Comparison of ENCODE assay signal across 30 cellular contexts in the genomic region with DNA sequence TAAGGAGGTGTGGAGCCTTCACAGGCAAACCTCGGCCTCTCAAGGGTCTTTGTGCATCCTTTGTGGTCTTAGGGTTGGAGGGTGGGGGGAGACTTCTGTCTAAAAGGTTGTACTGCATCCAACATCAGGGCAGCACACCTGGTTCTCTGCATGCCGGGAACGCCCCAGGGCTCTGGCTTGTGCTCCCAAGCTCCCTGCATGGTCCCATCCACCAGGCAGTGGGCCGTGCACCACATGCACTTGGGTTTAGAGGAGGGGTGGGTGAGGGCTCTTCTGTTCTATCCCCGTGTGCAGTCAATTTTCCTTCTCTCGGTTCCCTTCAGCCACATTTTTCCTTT.
"Had no signal": no experiment of that assay in that cellular context is flagged by ENCODE, and none has a peak within 500 bp of the region (broad histone marks: within the 10 kb centered on the region; RNA-seq: fewer than 3 reads in every experiment).

No MANE protein-coding gene starts in this region.

- H3K4me1 ChIP-seq: breast epithelium, colonic mucosa, esophagus squamous epithelium, gastroesophageal sphincter had no signal

- H3K4me1 Mint-ChIP-seq: activated CD4-positive, alpha-beta T cell treated with anti-CD3 and anti-CD28 coated beads for 36 hours; activated CD4-positive, alpha-beta T cell treated with anti-CD3 and anti-CD28 coated beads, Interleukin-2, amount 10 ng/mL, durations not matched to agents 24 days and 14 days; activated T-helper 17 cell treated with anti-CD3 and anti-CD28 coated beads, Interleukin-2, amount 50 U/mL, for 72 hours; brain had no signal

- DNase-seq: activated CD4-positive, alpha-beta T cell treated with anti-CD3 and anti-CD28 coated beads for 36 hours; activated CD4-positive, alpha-beta T cell treated with anti-CD3 and anti-CD28 coated beads, Interleukin-2, amount 10 ng/mL, durations not matched to agents 24 days and 14 days; activated CD4-positive, alpha-beta T cell treated with anti-CD3 and anti-CD28 coated beads, Interleukin-2, amount 50 U/mL, for 48 hours; activated CD4-positive, CD25-positive, alpha-beta regulatory T cell; activated CD4-positive, CD25-positive, alpha-beta regulatory T cell treated with anti-CD3 and anti-CD28 coated beads, Interleukin-2, amount 50 U/mL, for 72 hours; activated CD8-positive, alpha-beta memory T cell treated with anti-CD3 and anti-CD28 coated beads for 24 hours; activated CD8-positive, alpha-beta T cell treated with anti-CD3 and anti-CD28 coated beads for 36 hours; activated effector memory CD4-positive, alpha-beta T cell treated with Interleukin-2 at 50 U/mL for 16 hours; activated gamma-delta T cell treated with Interleukin-2 at 50 U/mL for 16 hours; activated naive CD4-positive, alpha-beta T cell treated with anti-CD3 and anti-CD28 coated beads, Interleukin-2, amount 50 U/mL, for 16 hours; activated naive CD4-positive, alpha-beta T cell treated with Interleukin-2 at 50 U/mL for 16 hours; activated T-cell treated with anti-CD3 and anti-CD28 coated beads, Interleukin-2, amount 50 U/mL, for 4 hours; amniotic stem cell; anterior cingulate cortex; central memory CD4-positive, alpha-beta T cell; cerebellar nuclear complex; colonic mucosa; effector CD8-positive, alpha-beta T cell; esophagus squamous epithelium; foreskin melanocyte; T-helper 2 cell had no signal

- H3K36me3 Mint-ChIP-seq: brain had no signal

- H3K27me3 Mint-ChIP-seq: activated naive CD8-positive, alpha-beta T cell had no signal

- H3K4me3 Mint-ChIP-seq: activated CD4-positive, alpha-beta T cell treated with anti-CD3 and anti-CD28 coated beads for 36 hours; activated CD4-positive, alpha-beta T cell treated with anti-CD3 and anti-CD28 coated beads, Interleukin-2, amount 10 ng/mL, durations not matched to agents 24 days and 14 days; activated CD8-positive, alpha-beta T cell treated with anti-CD3 and anti-CD28 coated beads for 36 hours; activated naive CD8-positive, alpha-beta T cell; activated T-cell treated with anti-CD3 and anti-CD28 coated beads, Interleukin-2, amount 50 U/mL, for 4 hours; activated T-helper 17 cell treated with anti-CD3 and anti-CD28 coated beads, Interleukin-2, amount 50 U/mL, for 72 hours; brain had no signal

- H3K27me3 ChIP-seq: breast epithelium, cardiac muscle cell, colonic mucosa had no signal

- H3K27ac Mint-ChIP-seq: activated CD4-positive, alpha-beta T cell treated with anti-CD3 and anti-CD28 coated beads for 36 hours; activated CD4-positive, alpha-beta T cell treated with anti-CD3 and anti-CD28 coated beads, Interleukin-2, amount 10 ng/mL, durations not matched to agents 24 days and 14 days; activated CD8-positive, alpha-beta T cell treated with anti-CD3 and anti-CD28 coated beads for 36 hours; activated naive CD8-positive, alpha-beta T cell; activated T-helper 17 cell treated with anti-CD3 and anti-CD28 coated beads, Interleukin-2, amount 50 U/mL, for 72 hours; brain had no signal

- FAIRE-seq: endometrium, endothelial cell of umbilical vein had no signal

- ATAC-seq: activated CD4-positive, alpha-beta T cell treated with anti-CD3 and anti-CD28 coated beads for 36 hours; activated CD8-positive, alpha-beta T cell treated with anti-CD3 and anti-CD28 coated beads for 36 hours; activated T-cell treated with anti-CD3 and anti-CD28 coated beads, Interleukin-2, amount 50 U/mL, for 4 hours; activated T-helper 17 cell treated with anti-CD3 and anti-CD28 coated beads, Interleukin-2, amount 50 U/mL, for 72 hours; gastroesophageal sphincter had no signal

- H3K27ac ChIP-seq: breast epithelium, cardiac muscle cell, colonic mucosa, epithelial cell of prostate, esophagus squamous epithelium, gastroesophageal sphincter had no signal

- H3K36me3 ChIP-seq: breast epithelium, cardiac muscle cell, colonic mucosa, esophagus squamous epithelium, gastroesophageal sphincter had no signal

- H3K4me3 ChIP-seq: breast epithelium, cardiac muscle cell, colonic mucosa, esophagus squamous epithelium, gastroesophageal sphincter had no signal

- H3K9me3 ChIP-seq: breast epithelium, colonic mucosa, esophagus squamous epithelium, gastroesophageal sphincter had no signal
